Comparison of ENCODE assay signal across 9 cellular contexts in genomic region chr1:160429702-160430535, GRCh38. TPM values are rescaled to one million over a fixed set of nuclear protein-coding genes. Genes with fewer than 3 reads are reported as not detected.
DNase-seq lines count a peak whose midpoint lies in the region; ATAC-seq and TF ChIP-seq lines count a peak whose summit lies in the region.
"Had no signal": no experiment of that assay in that cellular context is flagged by ENCODE, and none has a peak within 500 bp of the region (broad histone marks: within the 10 kb centered on the region; RNA-seq: fewer than 3 reads in every experiment).

No MANE protein-coding gene starts in this region.

- ATAC-seq in GM18498 (IDR thresholded peaks at IDR 0.05; ENCODE audit: unreplicated experiment) (peak; percentile 42), GM21528 (IDR thresholded peaks at IDR 0.05; ENCODE audit: low FRiP score, unreplicated experiment) (peak; percentile 44), naive B cell (ENCODE audit: low read depth in 2 of 2) (peak; percentile 43 to 48)

- peaks cover 28% of the 10 kb centered on the region for H3K4me1 ChIP-seq in Loucy (ENCODE audit: insufficient read depth, low read length, poor library complexity, severe bottlenecking)

- no peak overlapping the region for H3K4me2 ChIP-seq in Loucy (ENCODE audit: low read depth, low read length, poor library complexity, severe bottlenecking)

- H3K9me3 Mint-ChIP-seq in naive B cell: peaks cover 0 to 13% (median 7%) of the 10 kb centered on the region in 7 donors

- H3K4me3 ChIP-seq in Loucy (ENCODE audit: low read length, poor library complexity, severe bottlenecking): no peak overlapping the region

- no peaks in the 10 kb centered on the region; the same call in 1 of the 2 replicates for H3K36me3 ChIP-seq in Loucy (ENCODE audit: insufficient read depth, low read length)

- 0 out of 2 replicates have a peak, but pooled peaks cover 3% of the 10 kb centered on the region for H3K9me3 ChIP-seq in Loucy (ENCODE audit: insufficient read depth, low read depth, low read length)

- peaks cover 2 to 16% of the 10 kb centered on the region in 2 donors for H3K36me3 Mint-ChIP-seq in naive B cell

- H3K27me3 ChIP-seq in Loucy (ENCODE audit: insufficient read depth, low read length, poor library complexity, severe bottlenecking): no peaks in the 10 kb centered on the region

- peaks cover 63 to 73% (median 64%) of the 10 kb centered on the region in 3 donors for H3K4me1 Mint-ChIP-seq in naive B cell

- no peaks in the 10 kb centered on the region for H3K9me2 ChIP-seq in Loucy (replicated peaks; ENCODE audit: low read depth, low read length)

- peak overlapping the region; percentile 57 to 99 (median 96) for H3K27ac Mint-ChIP-seq in naive B cell

- H3K4me3 Mint-ChIP-seq in naive B cell: peak overlapping the region in 7 of 8 donors; percentile 2 to 85 (median 63)

- DNase-seq in naive B cell (peak; percentile 42), mesenteric fat pad (ENCODE audit: low spot score) (no peak), epidermal melanocyte (ENCODE audit: insufficient read length, low spot score) (no peak), NCI-H82 treated with DMSO at 0.1 percent for 48 hours (lab: John Stamatoyannopoulos, UW; ENCODE audit: unreplicated experiment) (no peak)
- DNase-seq in effector CD8-positive, alpha-beta T cell (lab: John Stamatoyannopoulos, UW): no peak

- no peaks in the 10 kb centered on the region for H3K79me2 ChIP-seq in Loucy (ENCODE audit: insufficient read depth, low read length)

- H3K27me3 Mint-ChIP-seq in naive B cell: no peaks in the 10 kb centered on the region

- peak overlapping the region; percentile 9 for H3K9ac ChIP-seq in Loucy (ENCODE audit: low read depth, low read length, poor library complexity, severe bottlenecking)

- H4K20me1 ChIP-seq in Loucy (ENCODE audit: insufficient read depth, low read length, poor library complexity, severe bottlenecking): no peaks in the 10 kb centered on the region

- H3F3A ChIP-seq in Loucy (ENCODE audit: low read depth): no peaks in the 10 kb centered on the region

- no peak for TF ChIP-seq CTCF in Loucy (conservative IDR thresholded peaks at IDR 0.05; ENCODE audit: low read length)

- H2AFZ ChIP-seq in Loucy (ENCODE audit: low read length): no peak overlapping the region

RNA-seq across cellular contexts. Expression of gene VANGL2, which starts 29.6 kb away (rescaled TPM):
- under 1 TPM in 5 of 6 donors, not detected in 1; 0.05 to 0.19 (median 0.08) TPM for polyA plus RNA-seq in naive B cell (ENCODE audit: low read depth in 6 of 6)
- total RNA-seq in mesenteric fat pad: 1.7 TPM
- total RNA-seq: lung microvascular endothelial cell had no signal
